Comparison of ENCODE assay signal across 27 cellular contexts in the genomic region with DNA sequence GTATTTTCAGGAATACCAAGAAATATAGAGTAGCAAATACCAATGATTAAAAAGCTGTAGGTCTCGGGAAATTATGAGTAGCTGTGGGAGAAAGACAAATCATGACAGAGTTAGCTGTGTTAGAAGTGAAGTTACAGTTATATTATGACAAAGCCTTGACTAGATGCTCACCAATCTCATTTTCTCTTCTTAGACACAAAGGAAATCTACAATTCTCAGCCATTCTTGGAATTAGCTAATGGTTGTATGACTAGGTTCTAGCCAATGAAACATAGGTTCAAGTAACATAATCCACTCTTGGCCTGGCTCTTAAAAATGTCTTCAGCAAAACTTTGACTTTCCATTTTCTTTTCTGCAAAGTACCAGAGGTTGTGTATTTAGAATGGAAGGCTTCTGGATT.
"Had no signal": no experiment of that assay in that cellular context is flagged by ENCODE, and none has a peak within 500 bp of the region (broad histone marks: within the 10 kb centered on the region; RNA-seq: fewer than 3 reads in every experiment).

No MANE protein-coding gene starts in this region.

- H3K9me3 ChIP-seq: suprapubic skin, testis, thoracic aorta, thyroid gland, tibial artery, tibial nerve, transverse colon, upper lobe of left lung, upper lobe of right lung, uterus, vagina had no signal

- H3K4me3 ChIP-seq: stomach, suprapubic skin, testis, thoracic aorta, thyroid gland, tibial artery, tibial nerve, transverse colon, upper lobe of left lung, upper lobe of right lung, uterus, vagina had no signal

- H3K9me3 Mint-ChIP-seq: stimulated activated memory B cell treated with anti-CD40 and anti-IgM and Interleukin-4, amounts not matched to agents 10 μg/mL and 1 μg/mL and 100 μg/mL, for 72 hours; stimulated activated naive B cell treated with anti-CD40 and anti-IgM and Interleukin-4, amounts not matched to agents 10 μg/mL and 1 μg/mL and 100 μg/mL, for 72 hours; stimulated activated naive CD8-positive, alpha-beta T cell treated with anti-CD3 and anti-CD28 coated beads, Interleukin-15, Interleukin-2, amounts not matched to agents 100 ng/mL and 50 ng/mL, for 24 hours; type B pancreatic cell had no signal

- H3K27ac Mint-ChIP-seq: stimulated activated memory B cell treated with anti-CD40 and anti-IgM and Interleukin-4, amounts not matched to agents 10 μg/mL and 1 μg/mL and 100 μg/mL, for 72 hours; stimulated activated naive B cell treated with anti-CD40 and anti-IgM and Interleukin-4, amounts not matched to agents 10 μg/mL and 1 μg/mL and 100 μg/mL, for 72 hours; stimulated activated naive CD8-positive, alpha-beta T cell treated with anti-CD3 and anti-CD28 coated beads, Interleukin-15, amount 100 ng/mL, for 72 hours; stimulated activated naive CD8-positive, alpha-beta T cell treated with anti-CD3 and anti-CD28 coated beads, Interleukin-15, Interleukin-2, amounts not matched to agents 100 ng/mL and 50 ng/mL, for 24 hours; type B pancreatic cell had no signal

- H3K27me3 Mint-ChIP-seq: stimulated activated memory B cell treated with anti-CD40 and anti-IgM and Interleukin-4, amounts not matched to agents 10 μg/mL and 1 μg/mL and 100 μg/mL, for 72 hours; stimulated activated naive B cell treated with anti-CD40 and anti-IgM and Interleukin-4, amounts not matched to agents 10 μg/mL and 1 μg/mL and 100 μg/mL, for 72 hours; stimulated activated naive CD8-positive, alpha-beta T cell treated with anti-CD3 and anti-CD28 coated beads, Interleukin-15, amount 100 ng/mL, for 72 hours; stimulated activated naive CD8-positive, alpha-beta T cell treated with anti-CD3 and anti-CD28 coated beads, Interleukin-15, Interleukin-2, amounts not matched to agents 100 ng/mL and 50 ng/mL, for 24 hours; type B pancreatic cell had no signal

- H3K4me1 ChIP-seq: stomach, suprapubic skin, testis, thyroid gland, tibial artery, tibial nerve, transverse colon, upper lobe of left lung, upper lobe of right lung, uterus, vagina had no signal

- DNase-seq: stimulated activated CD4-positive, alpha-beta T cell treated with anti-CD3 and anti-CD28 coated beads, Interleukin-2, amount 100 ng/mL, for 48 hours; stimulated activated CD4-positive, alpha-beta T cell treated with anti-CD3 and anti-CD28 coated beads, Interleukin-4, amount 100 ng/mL, for 1 hour; stimulated activated CD4-positive, alpha-beta T cell treated with anti-CD3 and anti-CD28 coated beads, Interleukin-4, amount 100 ng/mL, for 24 hours; stimulated activated CD4-positive, alpha-beta T cell treated with anti-CD3 and anti-CD28 coated beads, Interleukin-4, amount 100 ng/mL, for 4 hours; stimulated activated CD8-positive, alpha-beta memory T cell treated with anti-CD3 and anti-CD28 coated beads, Interleukin-4, amount 100 ng/mL, for 48 hours; stimulated activated naive B cell treated with anti-CD40 and anti-IgM and Interleukin-4, amounts not matched to agents 10 μg/mL and 1 μg/mL and 100 μg/mL, for 72 hours; stimulated activated naive CD4-positive, alpha-beta T cell; stimulated activated naive CD4-positive, alpha-beta T cell treated with Interleukin-2 at 50 U/mL for 16 hours; stimulated activated naive CD8-positive, alpha-beta T cell treated with anti-CD3 and anti-CD28 coated beads, Interleukin-15, amount 100 ng/mL, for 72 hours; stimulated activated naive CD8-positive, alpha-beta T cell treated with anti-CD3 and anti-CD28 coated beads, Interleukin-15, Interleukin-2, amounts not matched to agents 100 U/mL and 50 U/mL, for 24 hours; stomach; substantia nigra; testis; thyroid gland; tibial artery; transverse colon; trophoblast cell; upper lobe of left lung; upper lobe of right lung; uterus had no signal

- H3K36me3 ChIP-seq: stomach, suprapubic skin, thoracic aorta, thyroid gland, tibial artery, tibial nerve, transverse colon, upper lobe of left lung, upper lobe of right lung, uterus, vagina had no signal

- H3K4me3 Mint-ChIP-seq: stimulated activated memory B cell treated with anti-CD40 and anti-IgM and Interleukin-4, amounts not matched to agents 10 μg/mL and 1 μg/mL and 100 μg/mL, for 72 hours; stimulated activated naive B cell treated with anti-CD40 and anti-IgM and Interleukin-4, amounts not matched to agents 10 μg/mL and 1 μg/mL and 100 μg/mL, for 72 hours; stimulated activated naive CD8-positive, alpha-beta T cell treated with anti-CD3 and anti-CD28 coated beads, Interleukin-15, amount 100 ng/mL, for 72 hours; stimulated activated naive CD8-positive, alpha-beta T cell treated with anti-CD3 and anti-CD28 coated beads, Interleukin-15, Interleukin-2, amounts not matched to agents 100 ng/mL and 50 ng/mL, for 24 hours; type B pancreatic cell had no signal

- H3K27me3 ChIP-seq: stomach, suprapubic skin, testis, thyroid gland, tibial artery, tibial nerve, transverse colon, upper lobe of left lung, upper lobe of right lung, uterus, vagina had no signal

- H3K36me3 Mint-ChIP-seq: stimulated activated naive B cell treated with anti-CD40 and anti-IgM and Interleukin-4, amounts not matched to agents 10 μg/mL and 1 μg/mL and 100 μg/mL, for 72 hours; type B pancreatic cell had no signal

- H3K4me1 Mint-ChIP-seq: stimulated activated memory B cell treated with anti-CD40 and anti-IgM and Interleukin-4, amounts not matched to agents 10 μg/mL and 1 μg/mL and 100 μg/mL, for 72 hours; stimulated activated naive B cell treated with anti-CD40 and anti-IgM and Interleukin-4, amounts not matched to agents 10 μg/mL and 1 μg/mL and 100 μg/mL, for 72 hours; stimulated activated naive CD8-positive, alpha-beta T cell treated with anti-CD3 and anti-CD28 coated beads, Interleukin-15, amount 100 ng/mL, for 72 hours had no signal

- ATAC-seq: stimulated activated memory B cell treated with anti-CD40 and anti-IgM and Interleukin-4, amounts not matched to agents 10 μg/mL and 1 μg/mL and 100 μg/mL, for 72 hours; stimulated activated naive B cell treated with anti-CD40 and anti-IgM and Interleukin-4, amounts not matched to agents 10 μg/mL and 1 μg/mL and 100 μg/mL, for 72 hours; stimulated activated naive CD8-positive, alpha-beta T cell treated with anti-CD3 and anti-CD28 coated beads, Interleukin-15, amount 100 ng/mL, for 72 hours; stimulated activated naive CD8-positive, alpha-beta T cell treated with anti-CD3 and anti-CD28 coated beads, Interleukin-15, Interleukin-2, amounts not matched to agents 100 U/mL and 50 U/mL, for 24 hours; upper lobe of right lung had no signal

- H3K27ac ChIP-seq: stomach, suprapubic skin, testis, thoracic aorta, thyroid gland, tibial artery, tibial nerve, transverse colon, upper lobe of left lung, upper lobe of right lung, uterus, vagina had no signal
